ENCODE assay signal across 16 cellular contexts in the genomic region with DNA sequence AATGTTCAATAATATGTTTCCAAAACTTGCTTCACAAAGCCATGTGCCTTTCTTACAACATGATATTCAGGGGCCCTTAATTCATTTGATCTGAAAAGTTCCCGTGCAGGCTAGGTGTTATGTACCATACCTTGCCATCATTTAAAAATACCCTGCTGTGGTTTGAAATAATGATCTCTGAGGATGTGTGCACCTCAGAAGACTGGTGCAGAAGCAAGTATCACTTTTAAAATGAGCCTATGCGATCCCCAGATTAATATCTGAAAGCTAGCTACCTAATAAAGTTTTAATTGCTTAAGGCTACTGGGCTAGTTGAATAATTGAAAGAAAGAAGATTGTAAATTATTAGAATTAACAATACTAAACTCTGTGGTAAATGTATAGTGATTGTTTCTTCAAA.
DNase-seq lines count a peak whose midpoint lies in the region; ATAC-seq and TF ChIP-seq lines count a peak whose summit lies in the region.
"Had no signal": no experiment of that assay in that cellular context is flagged by ENCODE, and none has a peak within 500 bp of the region (broad histone marks: within the 10 kb centered on the region; RNA-seq: fewer than 3 reads in every experiment).

No MANE protein-coding gene starts in this region.

- H3K27ac ChIP-seq in brain microvascular endothelial cell = no peak overlapping the region
- H3K27ac ChIP-seq: C4-2B, GM23248 had no signal

- in situ Hi-C loops in brain microvascular endothelial cell (cut with HindIII; ENCODE audit: low pct_ligation_motif_present, low sequenced_read_pairs) = no loop called here

- no peaks in the 10 kb centered on the region for H3K36me3 Mint-ChIP-seq in activated CD4-positive, alpha-beta T cell treated with anti-CD3 and anti-CD28 coated beads, Interleukin-2, amount 10 ng/mL, durations not matched to agents 24 days and 14 days (ENCODE audit: low read depth)

- H3K27me3 Mint-ChIP-seq in activated CD4-positive, alpha-beta T cell treated with anti-CD3 and anti-CD28 coated beads, Interleukin-2, amount 10 ng/mL, durations not matched to agents 24 days and 14 days = no peaks in the 10 kb centered on the region

- H3K36me3 ChIP-seq in brain microvascular endothelial cell (replicated peaks) = no peaks in the 10 kb centered on the region

- H3K27me3 ChIP-seq in brain microvascular endothelial cell (replicated peaks) = no peaks in the 10 kb centered on the region

- no peaks in the 10 kb centered on the region for H3K9me3 Mint-ChIP-seq in activated CD4-positive, alpha-beta T cell treated with anti-CD3 and anti-CD28 coated beads, Interleukin-2, amount 10 ng/mL, durations not matched to agents 24 days and 14 days

- no peak overlapping the region for H3K27ac Mint-ChIP-seq in activated CD4-positive, alpha-beta T cell treated with anti-CD3 and anti-CD28 coated beads, Interleukin-2, amount 10 ng/mL, durations not matched to agents 24 days and 14 days

- H3K4me3 Mint-ChIP-seq in activated CD4-positive, alpha-beta T cell treated with anti-CD3 and anti-CD28 coated beads, Interleukin-2, amount 10 ng/mL, durations not matched to agents 24 days and 14 days = no peak overlapping the region

- no peak for DNase-seq in NCI-H1092 treated with DMSO at 0.1 percent for 48 hours (lab: John Stamatoyannopoulos, UW)
- no peak for DNase-seq in activated CD4-positive, alpha-beta T cell treated with anti-CD3 and anti-CD28 coated beads, Interleukin-2, amount 10 ng/mL, durations not matched to agents 24 days and 14 days
- no peak for DNase-seq in NCI-H446 (lab: John Stamatoyannopoulos, UW)
- DNase-seq in brain microvascular endothelial cell = no peak
- DNase-seq: GM23248, MV-4-11, NCI-H1436, NCI-H2081 treated with DMSO at 0.1 percent for 48 hours, NCI-H2227 treated with DMSO at 0.1 percent for 48 hours, NCI-H526 treated with DMSO at 0.1 percent for 48 hours, PC-3 had no signal

- H3K4me1 Mint-ChIP-seq in activated CD4-positive, alpha-beta T cell treated with anti-CD3 and anti-CD28 coated beads, Interleukin-2, amount 10 ng/mL, durations not matched to agents 24 days and 14 days = no peaks in the 10 kb centered on the region

- no peak overlapping the region for H3K4me3 ChIP-seq in brain microvascular endothelial cell (ENCODE audit: low read depth, low read length)
- H3K4me3 ChIP-seq: GM23248 had no signal

- intact Hi-C loops in activated CD4-positive, alpha-beta T cell treated with anti-CD3 and anti-CD28 coated beads, Interleukin-2, amount 10 ng/mL, durations not matched to agents 24 days and 14 days (cut with micrococcal nuclease) = no loop called here

- no peak for TF ChIP-seq CTCF in brain microvascular endothelial cell (IDR thresholded peaks at IDR 0.05; ENCODE audit: low read depth, low read length, missing control alignments)

- ATAC-seq in GM18511 (IDR thresholded peaks at IDR 0.05; ENCODE audit: unreplicated experiment) (peak; percentile 66), GM21528 (IDR thresholded peaks at IDR 0.05; ENCODE audit: low FRiP score, unreplicated experiment) (peak; percentile 80), HG02938 (IDR thresholded peaks at IDR 0.05; ENCODE audit: unreplicated experiment) (peak; percentile 58), HG03460 (IDR thresholded peaks at IDR 0.05; ENCODE audit: unreplicated experiment) (peak; percentile 73)
- ATAC-seq: PC-3 had no signal
